ENCODE assay signal across 33 cellular contexts in the genomic region with DNA sequence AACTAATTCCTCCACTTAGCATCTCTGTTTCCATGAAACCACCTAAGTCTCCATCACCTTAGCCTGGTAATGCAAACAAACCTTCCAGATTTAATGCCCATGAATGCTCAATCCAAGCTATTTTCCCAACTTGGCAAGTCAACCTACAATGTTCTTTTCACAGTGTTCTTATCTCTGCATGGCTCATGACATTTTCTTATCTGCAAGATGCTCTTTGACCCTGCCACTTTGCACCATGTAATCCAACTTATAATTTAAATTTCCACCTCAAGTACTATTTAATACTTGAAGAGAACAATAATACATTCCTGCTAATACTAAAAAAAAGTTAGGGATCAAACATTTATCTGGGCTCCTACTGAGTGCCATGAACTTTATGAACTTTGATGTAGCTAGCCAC.
"Had no signal": no experiment of that assay in that cellular context is flagged by ENCODE, and none has a peak within 500 bp of the region (broad histone marks: within the 10 kb centered on the region; RNA-seq: fewer than 3 reads in every experiment).

No MANE protein-coding gene starts in this region.

- FAIRE-seq: bronchial epithelial cell, TTC549 had no signal

- H3K27me3 ChIP-seq: ascending aorta, cardiac muscle cell had no signal

- ATAC-seq: activated CD4-positive, alpha-beta T cell treated with anti-CD3 and anti-CD28 coated beads for 36 hours; activated CD4-positive, CD25-positive, alpha-beta regulatory T cell treated with anti-CD3 and anti-CD28 coated beads, Interleukin-2, amount 50 U/mL, for 24 hours; activated CD8-positive, alpha-beta memory T cell treated with anti-CD3 and anti-CD28 coated beads, Interleukin-2, amount 10 ng/mL, durations not matched to agents 7 days and 5 days; activated CD8-positive, alpha-beta T cell treated with anti-CD3 and anti-CD28 coated beads, Interleukin-2, amount 10 ng/mL, durations not matched to agents 7 days and 5 days; activated naive CD8-positive, alpha-beta T cell treated with anti-CD3 and anti-CD28 coated beads, Interleukin-2, amount 50 U/mL, for 24 hours; WTC11 had no signal

- H3K4me1 ChIP-seq: ascending aorta had no signal

- DNase-seq: activated CD4-positive, alpha-beta memory T cell treated with anti-CD3 and anti-CD28 coated beads, Interleukin-2, amount 10 ng/mL, durations not matched to agents 7 days and 5 days; activated CD4-positive, alpha-beta T cell treated with anti-CD3 and anti-CD28 coated beads for 1 hour; activated CD4-positive, alpha-beta T cell treated with anti-CD3 and anti-CD28 coated beads for 36 hours; activated CD4-positive, alpha-beta T cell treated with anti-CD3 and anti-CD28 coated beads for 48 hours; activated CD4-positive, alpha-beta T cell treated with anti-CD3 and anti-CD28 coated beads, Interleukin-2, amount 10 ng/mL, durations not matched to agents 7 days and 5 days; activated CD4-positive, alpha-beta T cell treated with anti-CD3 and anti-CD28 coated beads, Interleukin-2, amount 50 U/mL, for 48 hours; activated CD4-positive, CD25-positive, alpha-beta regulatory T cell; activated CD8-positive, alpha-beta memory T cell treated with anti-CD3 and anti-CD28 coated beads for 24 hours; activated CD8-positive, alpha-beta memory T cell treated with anti-CD3 and anti-CD28 coated beads, Interleukin-2, amount 10 ng/mL, durations not matched to agents 7 days and 5 days; activated CD8-positive, alpha-beta memory T cell treated with anti-CD3 and anti-CD28 coated beads, Interleukin-2, amount 50 U/mL, for 48 hours; activated CD8-positive, alpha-beta T cell treated with anti-CD3 and anti-CD28 coated beads, Interleukin-2, amount 10 ng/mL, durations not matched to agents 7 days and 5 days; activated effector memory CD4-positive, alpha-beta T cell treated with Interleukin-2 at 50 U/mL for 16 hours; activated gamma-delta T cell; activated naive CD4-positive, alpha-beta T cell treated with anti-CD3 and anti-CD28 coated beads, Interleukin-2, amount 10 ng/mL, durations not matched to agents 7 days and 5 days; activated naive CD4-positive, alpha-beta T cell treated with Interleukin-2 at 50 U/mL for 16 hours; activated naive CD8-positive, alpha-beta T cell treated with anti-CD3 and anti-CD28 coated beads, Interleukin-2, amount 10 ng/mL, durations not matched to agents 7 days and 5 days; activated naive CD8-positive, alpha-beta T cell treated with anti-CD3 and anti-CD28 coated beads, Interleukin-2, amount 50 U/mL, for 24 hours; activated T-cell treated with anti-CD3 and anti-CD28 coated beads, Interleukin-2, amount 50 U/mL, for 24 hours; activated T-cell treated with anti-CD3 and anti-CD28 coated beads, Interleukin-2, amount 50 U/mL, for 48 hours; amygdala; anterior cingulate cortex; caudate nucleus; cerebellar nuclear complex; T-helper 1 cell; T-helper 2 cell; T-helper 9 cell; WERI-Rb-1 had no signal

- H3K9me3 ChIP-seq: ascending aorta had no signal

- H3K27ac ChIP-seq: ascending aorta, cardiac muscle cell, WERI-Rb-1 had no signal

- H3K4me3 ChIP-seq: ascending aorta, cardiac muscle cell had no signal

- H3K36me3 ChIP-seq: ascending aorta, cardiac muscle cell, WERI-Rb-1 had no signal
